In the genomic region with DNA sequence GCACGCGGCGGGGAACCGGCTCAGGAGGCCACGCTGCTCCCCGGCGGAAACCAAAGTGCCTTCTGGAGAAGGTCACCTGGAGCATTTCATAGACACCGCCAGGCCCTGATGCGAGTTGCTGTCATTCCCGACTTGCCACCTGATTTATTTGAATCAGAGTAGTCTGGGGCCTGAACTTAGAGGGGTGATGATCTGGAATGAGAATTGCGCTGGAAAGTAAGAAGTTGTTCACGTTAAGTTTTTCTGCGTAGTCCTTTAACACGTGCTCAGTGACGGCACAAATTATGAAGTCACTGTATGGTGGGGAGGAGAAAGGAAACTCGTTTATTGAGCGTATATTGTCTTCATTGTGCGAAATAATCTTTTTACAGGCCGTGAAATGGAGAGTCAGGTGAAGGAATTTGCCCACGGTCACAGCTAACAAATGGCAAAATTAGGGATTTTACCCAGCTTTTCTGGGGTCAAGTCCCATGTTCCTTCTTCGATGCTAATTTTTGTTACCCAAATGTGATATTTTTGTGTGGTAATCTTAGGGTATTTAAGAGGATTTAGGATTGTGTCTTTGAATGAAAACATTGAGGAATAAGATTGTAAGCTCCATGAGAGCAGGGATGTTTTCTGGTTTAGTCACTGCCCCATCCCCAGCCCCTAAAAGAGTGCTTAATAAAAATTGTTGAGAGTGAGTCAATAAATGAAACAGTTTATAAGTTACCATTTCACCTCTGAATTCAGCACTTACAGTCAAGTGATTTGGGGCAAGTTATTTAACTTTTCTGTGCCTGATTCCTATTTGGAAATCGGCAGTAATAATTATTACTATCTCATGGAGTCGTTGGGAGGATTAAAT, we compare ENCODE assay signal across 8 cellular contexts. TPM values are rescaled to one million over a fixed set of nuclear protein-coding genes. Genes with fewer than 3 reads are reported as not detected.
DNase-seq lines count a peak whose midpoint lies in the region; ATAC-seq, FAIRE-seq and TF ChIP-seq lines count a peak whose summit lies in the region.

No MANE protein-coding gene starts in this region.

- peak; percentile 77 to 86 (median 83) for DNase-seq in CD4-positive, alpha-beta memory T cell
- DNase-seq in H54 (ENCODE audit: insufficient read length, low spot score), result peak; percentile 12
- peak; percentile 36 for DNase-seq in SK-MEL-5 (ENCODE audit: low read depth, low spot score)
- DNase-seq in dorsolateral prefrontal cortex, result no peak
- peak in 1 of 2 donors; percentile 64 for DNase-seq in memory B cell (ENCODE audit: low spot score in 2 of 2)
- no peak for DNase-seq in GM12892 (ENCODE audit: insufficient read length)

- TF ChIP-seq POLR2A in H54 (IDR thresholded peaks at IDR 0.05; ENCODE audit: low read depth, low read length) (no peak), GM12892 (IDR thresholded peaks at IDR 0.05; ENCODE audit: low read depth, low read length) (no peak)

- CTCF ChIA-PET in CD4-positive, alpha-beta memory T cell (lab: Charles Lee; ENCODE audit: partially characterized antibody), result interaction anchor here (0.8 to 2.9 kb wide), 6 partner anchors 8 to 129 kb away, joined by 3 to 21 read pairs (median 6); no protein-coding TSS in a partner anchor

- POLR2A ChIA-PET in CD4-positive, alpha-beta memory T cell (lab: Charles Lee; ENCODE audit: partially characterized antibody), result interaction anchor here (0.7 to 5.0 kb wide), 35 partner anchors 10 to 642 kb away, joined by 3 to 72 read pairs (median 5); a partner anchor contains a TSS

- peak overlapping the region; percentile 98 to 100 (median 100) for H3K27ac Mint-ChIP-seq in CD4-positive, alpha-beta memory T cell
- peak overlapping the region; percentile 100 for H3K27ac Mint-ChIP-seq in memory B cell

- H3K4me3 Mint-ChIP-seq in CD4-positive, alpha-beta memory T cell, result peak overlapping the region; percentile 89 to 100 (median 98)
- H3K4me3 Mint-ChIP-seq in memory B cell, result peak overlapping the region; percentile 98

- in situ Hi-C loops in SK-MEL-5 (cut with HindIII; ENCODE audit: low pct_unique_long_range_greater_than_20kb, low sequenced_read_pairs), result loop anchor here (25.0 kb wide), 1 partner anchor 185 kb away; no protein-coding TSS in a partner anchor

- ATAC-seq in memory B cell (ENCODE audit: low read depth) (peak; percentile 40), GM18511 (IDR thresholded peaks at IDR 0.05; ENCODE audit: unreplicated experiment) (no peak)

- intact Hi-C loops in CD4-positive, alpha-beta memory T cell (cut with micrococcal nuclease), result loop anchor here (1.0 to 10.0 kb wide), 3 partner anchors 135 to 353 kb away; no protein-coding TSS in a partner anchor
- intact Hi-C loops in dorsolateral prefrontal cortex (cut with DNase I), result loop anchor here (2.0 to 10.0 kb wide), 5 partner anchors 55 to 285 kb away; a partner anchor contains a TSS

- H3K27me3 ChIP-seq in CD4-positive, alpha-beta memory T cell (ENCODE audit: insufficient read depth, low read length), result no peaks in the 10 kb centered on the region
- no peaks in the 10 kb centered on the region for H3K27me3 ChIP-seq in dorsolateral prefrontal cortex
- no peaks in the 10 kb centered on the region for H3K27me3 ChIP-seq in thymus (ENCODE audit: control insufficient read depth, insufficient read depth)

- TF ChIP-seq CTCF in dorsolateral prefrontal cortex (IDR thresholded peaks at IDR 0.05 in 54 of 56, conservative IDR thresholded peaks at IDR 0.05 in 2 of 56; ENCODE audit: low read depth in 1 of 56, partially characterized antibody in 56 of 56), result no peak

- peaks cover 0 to 4% of the 10 kb centered on the region in 2 donors for H3K27me3 Mint-ChIP-seq in CD4-positive, alpha-beta memory T cell
- no peaks in the 10 kb centered on the region for H3K27me3 Mint-ChIP-seq in memory B cell

- H3K4me1 ChIP-seq in CD4-positive, alpha-beta memory T cell (ENCODE audit: insufficient read depth, low read length), result peaks cover 59% of the 10 kb centered on the region
- peaks cover 3% of the 10 kb centered on the region for H3K4me1 ChIP-seq in thymus (ENCODE audit: control insufficient read depth, insufficient read depth, low read length)

- peaks cover 9 to 30% of the 10 kb centered on the region in 2 donors for H3K36me3 Mint-ChIP-seq in CD4-positive, alpha-beta memory T cell
- peaks cover 11% of the 10 kb centered on the region for H3K36me3 Mint-ChIP-seq in memory B cell

- H3K9me3 ChIP-seq in CD4-positive, alpha-beta memory T cell (ENCODE audit: control insufficient read depth in 1 of 2, low read length in 2 of 2), result no peaks in the 10 kb centered on the region
- H3K9me3 ChIP-seq in thymus (ENCODE audit: control insufficient read depth), result no peaks in the 10 kb centered on the region

- H3K4me3 ChIP-seq in CD4-positive, alpha-beta memory T cell (ENCODE audit: low read length in 2 of 2), result peak overlapping the region; percentile 63 to 88
- H3K4me3 ChIP-seq in dorsolateral prefrontal cortex (peak overlapping the region; percentile 73 to 100 (median 95)), thymus (ENCODE audit: low read length) (peak overlapping the region; percentile 86)

- peaks cover 0 to 3% (median 0%) of the 10 kb centered on the region in 8 donors for H3K9me3 Mint-ChIP-seq in CD4-positive, alpha-beta memory T cell
- no peaks in the 10 kb centered on the region for H3K9me3 Mint-ChIP-seq in memory B cell

- H3K36me3 ChIP-seq in CD4-positive, alpha-beta memory T cell (ENCODE audit: insufficient read depth, low read length), result no peaks in the 10 kb centered on the region
- no peaks in the 10 kb centered on the region for H3K36me3 ChIP-seq in thymus (ENCODE audit: control insufficient read depth, insufficient read depth)

- peak overlapping the region; percentile 100 for H3K27ac ChIP-seq in CD4-positive, alpha-beta memory T cell (ENCODE audit: low read depth, low read length)
- H3K27ac ChIP-seq in dorsolateral prefrontal cortex (peak overlapping the region in 56 of 59 donors; percentile 60 to 97 (median 88)), thymus (ENCODE audit: low read depth) (peak overlapping the region; percentile 98)

- H3K4me1 Mint-ChIP-seq in CD4-positive, alpha-beta memory T cell, result peaks cover 38 to 62% (median 52%) of the 10 kb centered on the region in 4 donors
- peaks cover 37% of the 10 kb centered on the region for H3K4me1 Mint-ChIP-seq in memory B cell

- FAIRE-seq in H54 (lab: Jason Lieb, UNC) (no peak), GM12892 (lab: Jason Lieb, UNC) (no peak)

- 16% methylated on average over 23 of the region's 23 CpGs for WGBS in thymus

RNA-seq across cellular contexts. Expression of a gene that starts 46.4 kb away (rescaled TPM):
- total RNA-seq in CD4-positive, alpha-beta memory T cell, result 10 to 100 TPM; 22.8 to 24.6 TPM
- polyA plus RNA-seq in CD4-positive, alpha-beta memory T cell, result 10 to 100 TPM in 1 of 2 donors, 1 to 10 TPM in 1; 8.9 to 12.0 TPM
- total RNA-seq in SK-MEL-5 (2014; rRNA removed; shearing (Covaris generic)), result 305 and 318 TPM in 2 replicates
- polyA plus RNA-seq in SK-MEL-5 (2015; cell fraction: cytosol; rRNA removed), result 272 and 287 TPM in 2 replicates
- 43.9 and 83.4 TPM in 2 replicates for polyA plus RNA-seq in SK-MEL-5 (2015; cell fraction: nucleus; rRNA removed)
- total RNA-seq in dorsolateral prefrontal cortex, result 100 to 1,000 TPM in 107 of 120 experiments, 10 to 100 TPM in 13; 50.1 to 208 (median 129) TPM
- 47.6 TPM for polyA plus RNA-seq in thymus
- polyA plus RNA-seq in GM12892 (2012; ENCODE audit: missing spikeins), result 1.2 TPM

Comparison
In these comparisons a context has a peak if more than half of its experiments do, and no peak if none do; other contexts are left out.
1. DNase-seq: peak in CD4-positive, alpha-beta memory T cell (5 of 5), H54 (single experiment) and SK-MEL-5 (single experiment); none in dorsolateral prefrontal cortex (0 of 10) and GM12892 (single experiment).
2. Peak in every context shown above with its lines, with median percentiles within 50 percentile points of each other: H3K27ac ChIP-seq and H3K4me3 ChIP-seq.